Comparison of ENCODE assay signal across 24 cellular contexts in genomic region chr2:188770296-188770695, GRCh38.
"Had no signal": no experiment of that assay in that cellular context is flagged by ENCODE, and none has a peak within 500 bp of the region (broad histone marks: within the 10 kb centered on the region; RNA-seq: fewer than 3 reads in every experiment).

No MANE protein-coding gene starts in this region.

- H3K27me3 ChIP-seq: colonic mucosa, esophagus muscularis mucosa, esophagus squamous epithelium, foreskin keratinocyte, gastrocnemius medialis, gastroesophageal sphincter, heart left ventricle, heart right ventricle had no signal

- H3K9me3 ChIP-seq: colonic mucosa, esophagus muscularis mucosa, esophagus squamous epithelium, gastrocnemius medialis, gastroesophageal sphincter, heart left ventricle, heart right ventricle had no signal

- DNase-seq: colonic mucosa; cortex of kidney; dermis blood vessel endothelial cell; dorsolateral prefrontal cortex; effector CD4-positive, alpha-beta T cell; effector CD8-positive, alpha-beta T cell; effector memory CD4-positive, alpha-beta T cell; effector memory CD8-positive, alpha-beta T cell; endodermal cell; erythroblast; esophagus squamous epithelium; foreskin fibroblast; foreskin keratinocyte; foreskin melanocyte; gastrocnemius medialis; glutamatergic neuron; head of caudate nucleus; heart left ventricle; heart right ventricle had no signal

- H3K4me3 ChIP-seq: colonic mucosa, coronary artery, dorsolateral prefrontal cortex, esophagus muscularis mucosa, esophagus squamous epithelium, gastrocnemius medialis, gastroesophageal sphincter, heart left ventricle, heart right ventricle had no signal

- ATAC-seq: effector memory CD8-positive, alpha-beta T cell; esophagus mucosa; foreskin keratinocyte; gastrocnemius medialis; gastroesophageal sphincter; heart left ventricle; heart right ventricle had no signal

- H3K36me3 ChIP-seq: colonic mucosa, esophagus muscularis mucosa, esophagus squamous epithelium, gastrocnemius medialis, gastroesophageal sphincter, heart left ventricle, heart right ventricle had no signal

- H3K27ac ChIP-seq: colonic mucosa, coronary artery, dorsolateral prefrontal cortex, epithelial cell of prostate, esophagus muscularis mucosa, esophagus squamous epithelium, foreskin keratinocyte, gastrocnemius medialis, gastroesophageal sphincter, heart left ventricle, heart right ventricle had no signal

- H3K4me1 ChIP-seq: colonic mucosa, esophagus squamous epithelium, gastrocnemius medialis, gastroesophageal sphincter, heart right ventricle had no signal
